13 cellular contexts compared by ENCODE assay signal in genomic region chr17:76521683-76522082, GRCh38. TPM values are rescaled to one million over a fixed set of nuclear protein-coding genes. Genes with fewer than 3 reads are reported as not detected.
DNase-seq lines count a peak whose midpoint lies in the region; ATAC-seq, FAIRE-seq and TF ChIP-seq lines count a peak whose summit lies in the region.
"Not testable (repeated sequence)": the region's sequence is repeated elsewhere in the genome, so short reads cannot be mapped to it uniquely, and the experiment has no call there.
"Had no signal": no experiment of that assay in that cellular context is flagged by ENCODE, and none has a peak within 500 bp of the region (broad histone marks: within the 10 kb centered on the region; RNA-seq: fewer than 3 reads in every experiment).

No MANE protein-coding gene starts in this region.

- H3K4me1 ChIP-seq in BLaER1 treated with 17β-estradiol and CSF1 and Interleukin-3, amounts not matched to agents 10 nM and 100 nM: peaks cover 32 to 97% (median 74%) of the 10 kb centered on the region in 10 experiments
- H3K4me1 ChIP-seq in left ventricle myocardium inferior: peaks cover 30% of the 10 kb centered on the region
- H3K4me1 ChIP-seq in HepG2 (ENCODE audit: insufficient read depth, low read length): peaks cover 81% of the 10 kb centered on the region
- peaks cover 19 to 23% of the 10 kb centered on the region in 2 donors for H3K4me1 ChIP-seq in naive thymus-derived CD4-positive, alpha-beta T cell (ENCODE audit: control insufficient read depth in 2 of 2, insufficient read depth in 2 of 2, low read length in 2 of 2)
- not testable (repeated sequence) for H3K4me1 ChIP-seq in small intestine (ENCODE audit: control insufficient read depth in 2 of 2, insufficient read depth in 1 of 2, low read depth in 1 of 2, low read length in 1 of 2)

- TF ChIP-seq POLR2A in HepG2 (IDR thresholded peaks at IDR 0.05; ENCODE audit: insufficient read depth in 1 of 2, low read depth in 2 of 2, low read length in 2 of 2): not testable (repeated sequence)

- intact Hi-C loops in left ventricle myocardium inferior (cut with micrococcal nuclease) (loop anchor here (10.0 kb wide), 1 partner anchor 153 kb away; no protein-coding TSS in a partner anchor), HepG2 (cut with micrococcal nuclease; ENCODE audit: unreplicated experiment) (loop anchor here (2.0 to 5.0 kb wide), 2 partner anchors 101 to 151 kb away; no protein-coding TSS in a partner anchor)
- intact Hi-C loops in naive thymus-derived CD4-positive, alpha-beta T cell (cut with micrococcal nuclease): loop anchor here in 1 of 2 donors (2.0 kb wide), 1 partner anchor 35 kb away; no protein-coding TSS in a partner anchor

- H3K27me3 ChIP-seq in BLaER1 treated with 17β-estradiol and CSF1 and Interleukin-3, amounts not matched to agents 10 nM and 100 nM: peaks cover 0 to 10% (median 0%) of the 10 kb centered on the region in 11 experiments; a peak in 3 of 22 replicates
- H3K27me3 ChIP-seq in left ventricle myocardium inferior (ENCODE audit: low read depth); naive thymus-derived CD4-positive, alpha-beta T cell (ENCODE audit: control insufficient read depth in 2 of 2, insufficient read depth in 2 of 2, low read length in 2 of 2); small intestine (ENCODE audit: control insufficient read depth in 2 of 2, insufficient read depth in 2 of 2, low read length in 2 of 2): not testable (repeated sequence)
- peaks cover 10 to 38% of the 10 kb centered on the region in 2 experiments for H3K27me3 ChIP-seq in HepG2 (ENCODE audit: control insufficient read depth in 1 of 2, insufficient read depth in 2 of 2, low read length in 2 of 2)

- not testable (repeated sequence) for TF ChIP-seq CTCF in left ventricle myocardium inferior (IDR thresholded peaks at IDR 0.05; ENCODE audit: borderline replicate concordance); HepG2 (CRISPR knock-in tag; IDR thresholded peaks at IDR 0.05)

- not testable (repeated sequence) for H3K9me3 Mint-ChIP-seq in T-helper 2 cell treated with Interferon-gamma antibody and Interleukin-4, amounts not matched to agents 5 μg/mL and 100 μg/mL, for 36 hours; naive thymus-derived CD4-positive, alpha-beta T cell

- not testable (repeated sequence) for H3K9ac ChIP-seq in BLaER1 treated with 17β-estradiol and CSF1 and Interleukin-3, amounts not matched to agents 10 nM and 100 nM; HepG2 (ENCODE audit: insufficient read depth, low read depth, low read length)

- CTCF ChIA-PET in HepG2 (lab: Yijun Ruan, JAX; ENCODE audit: low intra/inter-chr PET ratio, low total read pairs): interaction anchor here (2.3 to 4.2 kb wide), 3 partner anchors 26 to 102 kb away, joined by 11 to 86 read pairs (median 21); no protein-coding TSS in a partner anchor
- CTCF ChIA-PET in naive thymus-derived CD4-positive, alpha-beta T cell (lab: Charles Lee): interaction anchor here (1.0 to 5.7 kb wide), 6 partner anchors 14 to 160 kb away, joined by 3 to 62 read pairs (median 6); no protein-coding TSS in a partner anchor

- H3K4me3 Mint-ChIP-seq in T-helper 2 cell treated with Interferon-gamma antibody and Interleukin-4, amounts not matched to agents 5 μg/mL and 100 μg/mL, for 36 hours; naive thymus-derived CD4-positive, alpha-beta T cell: not testable (repeated sequence)

- not testable (repeated sequence) for BruUV-seq in HepG2 (replicated peaks; lab: Mats Ljungman, UMichigan)

- not testable (repeated sequence) for H3K36me3 ChIP-seq in BLaER1 treated with 17β-estradiol and CSF1 and Interleukin-3, amounts not matched to agents 10 nM and 100 nM; left ventricle myocardium inferior; HepG2 (replicated peaks in 1 of 2; ENCODE audit: control insufficient read depth in 1 of 2, insufficient read depth in 2 of 2, low read length in 2 of 2); naive thymus-derived CD4-positive, alpha-beta T cell (ENCODE audit: control insufficient read depth in 2 of 3, insufficient read depth in 3 of 3, low read length in 3 of 3); small intestine (ENCODE audit: control insufficient read depth in 2 of 2, insufficient read depth in 2 of 2, low read length in 2 of 2)

- ATAC-seq in HepG2; naive thymus-derived CD4-positive, alpha-beta T cell: not testable (repeated sequence)

- H3K4me1 Mint-ChIP-seq in T-helper 2 cell treated with Interferon-gamma antibody and Interleukin-4, amounts not matched to agents 5 μg/mL and 100 μg/mL, for 36 hours (ENCODE audit: low read depth): not testable (repeated sequence)
- peaks cover 11 to 32% (median 20%) of the 10 kb centered on the region in 7 donors for H3K4me1 Mint-ChIP-seq in naive thymus-derived CD4-positive, alpha-beta T cell

- in situ Hi-C loops in HepG2 (cut with HindIII; ENCODE audit: extremely low pct_ligation_motif_present, low pct_unique_long_range_greater_than_20kb): loop anchor here (5.0 kb wide), 2 partner anchors 36 to 106 kb away; no protein-coding TSS in a partner anchor

- H3K79me2 ChIP-seq in HepG2 (ENCODE audit: insufficient read depth, low read length): not testable (repeated sequence)

- not testable (repeated sequence) for H3K36me3 Mint-ChIP-seq in T-helper 2 cell treated with Interferon-gamma antibody and Interleukin-4, amounts not matched to agents 5 μg/mL and 100 μg/mL, for 36 hours (ENCODE audit: low read depth); naive thymus-derived CD4-positive, alpha-beta T cell

- H4K20me1 ChIP-seq in BLaER1 treated with 17β-estradiol and CSF1 and Interleukin-3, amounts not matched to agents 10 nM and 100 nM; HepG2 (ENCODE audit: insufficient read depth, low read length): not testable (repeated sequence)

- 12% methylated on average over 10 of the region's 10 CpGs for WGBS in HepG2 (ENCODE audit: low lambda C conversion rate)
- WGBS in small intestine, 3 donors: 62 to 77% (median 66%) methylated on average over 10 of the region's 10 CpGs

- not testable (repeated sequence) for TF ChIP-seq RAD21 in HepG2 (CRISPR knock-in tag; IDR thresholded peaks at IDR 0.05)

- H3K27ac Mint-ChIP-seq in T-helper 2 cell treated with Interferon-gamma antibody and Interleukin-4, amounts not matched to agents 5 μg/mL and 100 μg/mL, for 36 hours: peak overlapping the region; percentile 31
- peak overlapping the region in 6 of 9 donors; percentile 47 to 59 (median 58) for H3K27ac Mint-ChIP-seq in naive thymus-derived CD4-positive, alpha-beta T cell

- not testable (repeated sequence) for H2AFZ ChIP-seq in HepG2 (ENCODE audit: low read length)

- not testable (repeated sequence) for FAIRE-seq in HepG2 (lab: Jason Lieb, UNC); small intestine (lab: Jason Lieb, UNC)

- H3K9me3 ChIP-seq in BLaER1 treated with 17β-estradiol and CSF1 and Interleukin-3, amounts not matched to agents 10 nM and 100 nM (replicated peaks in 1 of 11); left ventricle myocardium inferior (replicated peaks); HepG2 (ENCODE audit: low read length); naive thymus-derived CD4-positive, alpha-beta T cell (ENCODE audit: control insufficient read depth in 2 of 3, low read length in 3 of 3); small intestine (ENCODE audit: control insufficient read depth, low read depth): not testable (repeated sequence)

- peak overlapping the region in 6 of 11 experiments; percentile 12 to 99 (median 58); a peak in 4 of 22 replicates for H3K4me2 ChIP-seq in BLaER1 treated with 17β-estradiol and CSF1 and Interleukin-3, amounts not matched to agents 10 nM and 100 nM
- 0 out of 2 replicates have a peak overlapping the region, but pooled peaks have one; percentile 2 for H3K4me2 ChIP-seq in HepG2 (ENCODE audit: low read depth, low read length)

- POLR2A ChIA-PET in HepG2 (lab: Yijun Ruan, JAX): interaction anchor here (1.4 to 5.7 kb wide), 4 partner anchors 12 to 92 kb away, joined by 3 to 44 read pairs (median 22); no protein-coding TSS in a partner anchor
- POLR2A ChIA-PET in naive thymus-derived CD4-positive, alpha-beta T cell (lab: Charles Lee): interaction anchor here (0.8 kb wide), 1 partner anchor 607 kb away, joined by 3 read pairs; no protein-coding TSS in a partner anchor

- DNase-seq in T-helper 2 cell treated with Interferon-gamma antibody and Interleukin-4, amounts not matched to agents 5 μg/mL and 100 μg/mL, for 36 hours (ENCODE audit: low spot score); left ventricle myocardium inferior; HepG2 (ENCODE audit: low spot score); naive thymus-derived CD4-positive, alpha-beta T cell: not testable (repeated sequence)
- DNase-seq in small intestine: peak; percentile 40

- not testable (repeated sequence) for H3K4me3 ChIP-seq in BLaER1 treated with 17β-estradiol and CSF1 and Interleukin-3, amounts not matched to agents 10 nM and 100 nM; left ventricle myocardium inferior; HepG2 (replicated peaks in 1 of 3; ENCODE audit: insufficient read depth in 1 of 3, low read depth in 2 of 3, low read length in 3 of 3); naive thymus-derived CD4-positive, alpha-beta T cell (ENCODE audit: low read length); small intestine (ENCODE audit: low read depth in 1 of 2, low read length in 2 of 2)

- peak in 1 of 2 experiments; percentile 10; a peak in 1 of 4 replicates for TF ChIP-seq EP300 in HepG2 (IDR thresholded peaks at IDR 0.05; ENCODE audit: low read depth in 2 of 2, low read length in 2 of 2)
- not testable (repeated sequence) for TF ChIP-seq EP300 in HepG2 (CRISPR knock-in tag; IDR thresholded peaks at IDR 0.05; ENCODE audit: borderline replicate concordance)

- peaks cover 11% of the 10 kb centered on the region for H3K27me3 Mint-ChIP-seq in T-helper 2 cell treated with Interferon-gamma antibody and Interleukin-4, amounts not matched to agents 5 μg/mL and 100 μg/mL, for 36 hours (ENCODE audit: low read depth)
- H3K27me3 Mint-ChIP-seq in naive thymus-derived CD4-positive, alpha-beta T cell: not testable (repeated sequence)

- H3K27ac ChIP-seq in BLaER1 treated with 17β-estradiol and CSF1 and Interleukin-3, amounts not matched to agents 10 nM and 100 nM: 0 out of 22 replicates have a peak overlapping the region, but pooled peaks of 1 of the 11 experiments have one; percentile 15
- peak overlapping the region; percentile 38 for H3K27ac ChIP-seq in left ventricle myocardium inferior (replicated peaks)
- not testable (repeated sequence) for H3K27ac ChIP-seq in HepG2 (ENCODE audit: extremely low read length, insufficient read depth, low read length); naive thymus-derived CD4-positive, alpha-beta T cell (ENCODE audit: low read depth, low read length); small intestine (ENCODE audit: low read depth in 1 of 2, low read length in 1 of 2)

RNA-seq across cellular contexts. Expression of gene CYGB, which starts 15.8 kb away (rescaled TPM):
- total RNA-seq in left ventricle myocardium inferior (24.1 TPM), HepG2 (2016; rRNA removed; fragmentation: Illumina TruSeq; extraction: Trizol) (27.1 and 28.9 TPM in 2 replicates)
- total RNA-seq in HepG2 (2016; cell fraction: cytosol; rRNA removed; fragmentation: Illumina TruSeq; extraction: Trizol; ENCODE audit: low read depth): 5.2 and 8.2 TPM in 2 replicates
- total RNA-seq in HepG2 (2016; cell fraction: insoluble cytoplasmic fraction; rRNA removed; fragmentation: Illumina TruSeq; extraction: Trizol): 25.6 and 28.4 TPM in 2 replicates
- total RNA-seq in HepG2 (2016; cell fraction: membrane; rRNA removed; fragmentation: Illumina TruSeq; extraction: Trizol): 16.6 and 21.7 TPM in 2 replicates
- total RNA-seq in HepG2 (2016; cell fraction: nucleus; rRNA removed; fragmentation: Illumina TruSeq; extraction: Trizol): 14.7 and 17.2 TPM in 2 replicates
- polyA plus RNA-seq in HepG2 (2011; rRNA removed) (18.9 and 23.3 TPM in 2 replicates), small intestine (10 to 100 TPM in 2 of 3 donors, 1 to 10 TPM in 1; 1.1 to 35.4 (median 13.2) TPM)
- 19.3 and 25.5 TPM in 2 replicates for polyA plus RNA-seq in HepG2 (2011; cell fraction: cytosol; rRNA removed)
- polyA plus RNA-seq in HepG2 (2011; cell fraction: nucleus; rRNA removed): 17.6 and 23.0 TPM in 2 replicates
- polyA plus RNA-seq in HepG2 (2012): 20.2 and 20.5 TPM in 2 replicates
- polyA plus RNA-seq in HepG2 (2016; cell fraction: cytosol; fragmentation: Illumina TruSeq; extraction: Trizol; ENCODE audit: low read depth): 6.2 and 7.9 TPM in 2 replicates
- 28.7 and 30.6 TPM in 2 replicates for polyA plus RNA-seq in HepG2 (2016; cell fraction: insoluble cytoplasmic fraction; fragmentation: Illumina TruSeq; extraction: Trizol; ENCODE audit: low read depth)
- polyA plus RNA-seq in HepG2 (2016; cell fraction: membrane; fragmentation: Illumina TruSeq; extraction: Trizol; ENCODE audit: low read depth): 21.0 and 21.3 TPM in 2 replicates
- polyA plus RNA-seq in HepG2 (2016; cell fraction: nucleus; fragmentation: Illumina TruSeq; extraction: Trizol; ENCODE audit: insufficient read depth, low read depth): 24.9 and 26.1 TPM in 2 replicates
- 0.26 and 16.8 TPM in 2 replicates for polyA minus RNA-seq in HepG2 (2011; rRNA and poly(A)+ RNA removed; ENCODE audit: low replicate concordance)
- 9.7 and 11.8 TPM in 2 replicates for polyA minus RNA-seq in HepG2 (2011; cell fraction: cytosol; rRNA and poly(A)+ RNA removed)
- polyA minus RNA-seq in HepG2 (2011; cell fraction: nucleus; rRNA and poly(A)+ RNA removed): 12.9 and 17.7 TPM in 2 replicates
- not detected for total RNA-seq in naive thymus-derived CD4-positive, alpha-beta T cell
- under 1 TPM; 0.33 to 0.35 TPM for polyA plus RNA-seq in naive thymus-derived CD4-positive, alpha-beta T cell
- total RNA-seq: CD4-positive, CD25-positive, alpha-beta regulatory T cell; CD8-positive, alpha-beta memory T cell had no signal
- polyA plus RNA-seq: CD4-positive, CD25-positive, alpha-beta regulatory T cell; GM12878 had no signal

RNA-seq across cellular contexts. Expression of gene PRCD, which starts 18.2 kb away (rescaled TPM):
- 3.9 TPM for total RNA-seq in left ventricle myocardium inferior
- 0.52 TPM in 1 of 2 replicates, not detected in the other for total RNA-seq in HepG2 (2016; rRNA removed; fragmentation: Illumina TruSeq; extraction: Trizol)
- total RNA-seq in HepG2 (2016; cell fraction: cytosol; rRNA removed; fragmentation: Illumina TruSeq; extraction: Trizol; ENCODE audit: low read depth): not detected in 2 replicates
- total RNA-seq in HepG2 (2016; cell fraction: insoluble cytoplasmic fraction; rRNA removed; fragmentation: Illumina TruSeq; extraction: Trizol): 0.36 and 0.48 TPM in 2 replicates
- total RNA-seq in HepG2 (2016; cell fraction: membrane; rRNA removed; fragmentation: Illumina TruSeq; extraction: Trizol): not detected in 2 replicates
- not detected in 2 replicates for total RNA-seq in HepG2 (2016; cell fraction: nucleus; rRNA removed; fragmentation: Illumina TruSeq; extraction: Trizol)
- 0.35 and 0.51 TPM in 2 replicates for polyA plus RNA-seq in HepG2 (2011; rRNA removed)
- polyA plus RNA-seq in HepG2 (2011; cell fraction: cytosol; rRNA removed): not detected in 2 replicates
- polyA plus RNA-seq in HepG2 (2011; cell fraction: nucleus; rRNA removed): 0.06 TPM in 1 of 2 replicates, not detected in the other
- 0.61 and 0.71 TPM in 2 replicates for polyA plus RNA-seq in HepG2 (2012)
- 0.25 TPM in 1 of 2 replicates, not detected in the other for polyA plus RNA-seq in HepG2 (2016; cell fraction: cytosol; fragmentation: Illumina TruSeq; extraction: Trizol; ENCODE audit: low read depth)
- polyA plus RNA-seq in HepG2 (2016; cell fraction: insoluble cytoplasmic fraction; fragmentation: Illumina TruSeq; extraction: Trizol; ENCODE audit: low read depth): not detected in 2 replicates
- not detected in 2 replicates for polyA plus RNA-seq in HepG2 (2016; cell fraction: membrane; fragmentation: Illumina TruSeq; extraction: Trizol; ENCODE audit: low read depth)
- polyA plus RNA-seq in HepG2 (2016; cell fraction: nucleus; fragmentation: Illumina TruSeq; extraction: Trizol; ENCODE audit: insufficient read depth, low read depth): not detected in 2 replicates
- polyA minus RNA-seq in HepG2 (2011; rRNA and poly(A)+ RNA removed; ENCODE audit: low replicate concordance): 0.70 TPM in 1 of 2 replicates, not detected in the other
- not detected in 2 replicates for polyA minus RNA-seq in HepG2 (2011; cell fraction: cytosol; rRNA and poly(A)+ RNA removed)
- not detected in 2 replicates for polyA minus RNA-seq in HepG2 (2011; cell fraction: nucleus; rRNA and poly(A)+ RNA removed)
- total RNA-seq in naive thymus-derived CD4-positive, alpha-beta T cell: not detected
- polyA plus RNA-seq in naive thymus-derived CD4-positive, alpha-beta T cell: 1 to 10 TPM in 1 of 2 donors, not detected in 1; 1.3 TPM
- polyA plus RNA-seq in small intestine: 1 to 10 TPM in 2 of 3 donors, not detected in 1; 1.6 to 2.2 TPM
- total RNA-seq: A673; CD4-positive, CD25-positive, alpha-beta regulatory T cell had no signal

RNA-seq across cellular contexts. Expression of gene RHBDF2, which starts 20.5 kb away (rescaled TPM):
- total RNA-seq in left ventricle myocardium inferior: 13.8 TPM
- 4.2 and 7.8 TPM in 2 replicates for total RNA-seq in HepG2 (2016; rRNA removed; fragmentation: Illumina TruSeq; extraction: Trizol)
- 3.3 and 3.4 TPM in 2 replicates for total RNA-seq in HepG2 (2016; cell fraction: cytosol; rRNA removed; fragmentation: Illumina TruSeq; extraction: Trizol; ENCODE audit: low read depth)
- total RNA-seq in HepG2 (2016; cell fraction: insoluble cytoplasmic fraction; rRNA removed; fragmentation: Illumina TruSeq; extraction: Trizol): 2.8 and 8.6 TPM in 2 replicates
- total RNA-seq in HepG2 (2016; cell fraction: membrane; rRNA removed; fragmentation: Illumina TruSeq; extraction: Trizol): 3.2 and 3.5 TPM in 2 replicates
- total RNA-seq in HepG2 (2016; cell fraction: nucleus; rRNA removed; fragmentation: Illumina TruSeq; extraction: Trizol): 10.0 and 14.7 TPM in 2 replicates
- polyA plus RNA-seq in HepG2 (2011; rRNA removed): 24.2 and 27.6 TPM in 2 replicates
- polyA plus RNA-seq in HepG2 (2011; cell fraction: cytosol; rRNA removed): 9.7 and 15.2 TPM in 2 replicates
- 96.1 and 124 TPM in 2 replicates for polyA plus RNA-seq in HepG2 (2011; cell fraction: nucleus; rRNA removed)
- 17.9 and 27.7 TPM in 2 replicates for polyA plus RNA-seq in HepG2 (2012)
- polyA plus RNA-seq in HepG2 (2016; cell fraction: cytosol; fragmentation: Illumina TruSeq; extraction: Trizol; ENCODE audit: low read depth): 1.2 and 1.5 TPM in 2 replicates
- 3.8 and 4.6 TPM in 2 replicates for polyA plus RNA-seq in HepG2 (2016; cell fraction: insoluble cytoplasmic fraction; fragmentation: Illumina TruSeq; extraction: Trizol; ENCODE audit: low read depth)
- 2.0 and 3.1 TPM in 2 replicates for polyA plus RNA-seq in HepG2 (2016; cell fraction: membrane; fragmentation: Illumina TruSeq; extraction: Trizol; ENCODE audit: low read depth)
- 23.9 and 27.3 TPM in 2 replicates for polyA plus RNA-seq in HepG2 (2016; cell fraction: nucleus; fragmentation: Illumina TruSeq; extraction: Trizol; ENCODE audit: insufficient read depth, low read depth)
- 8.1 and 40.4 TPM in 2 replicates for polyA minus RNA-seq in HepG2 (2011; rRNA and poly(A)+ RNA removed; ENCODE audit: low replicate concordance)
- polyA minus RNA-seq in HepG2 (2011; cell fraction: cytosol; rRNA and poly(A)+ RNA removed): 12.8 and 13.5 TPM in 2 replicates
- 26.5 and 30.6 TPM in 2 replicates for polyA minus RNA-seq in HepG2 (2011; cell fraction: nucleus; rRNA and poly(A)+ RNA removed)
- 100 to 1,000 TPM in 1 of 5 experiments, 10 to 100 TPM in 4; 31.1 to 119 (median 35.4) TPM for total RNA-seq in naive thymus-derived CD4-positive, alpha-beta T cell
- polyA plus RNA-seq in naive thymus-derived CD4-positive, alpha-beta T cell: 1 to 10 TPM; 2.9 to 7.5 TPM
- polyA plus RNA-seq in small intestine: 10 to 100 TPM in 1 of 3 donors, 1 to 10 TPM in 2; 2.0 to 17.7 (median 4.1) TPM

RNA-seq across cellular contexts. Expression of gene AANAT, which starts 54.3 kb away (rescaled TPM):
- total RNA-seq in left ventricle myocardium inferior (not detected), HepG2 (2016; rRNA removed; fragmentation: Illumina TruSeq; extraction: Trizol) (not detected in 2 replicates)
- total RNA-seq in HepG2 (2016; cell fraction: cytosol; rRNA removed; fragmentation: Illumina TruSeq; extraction: Trizol; ENCODE audit: low read depth): not detected in 2 replicates
- total RNA-seq in HepG2 (2016; cell fraction: insoluble cytoplasmic fraction; rRNA removed; fragmentation: Illumina TruSeq; extraction: Trizol): not detected in 2 replicates
- total RNA-seq in HepG2 (2016; cell fraction: membrane; rRNA removed; fragmentation: Illumina TruSeq; extraction: Trizol): not detected in 2 replicates
- not detected in 2 replicates for total RNA-seq in HepG2 (2016; cell fraction: nucleus; rRNA removed; fragmentation: Illumina TruSeq; extraction: Trizol)
- polyA plus RNA-seq in HepG2 (2011; rRNA removed) (0.03 and 0.07 TPM in 2 replicates), small intestine (not detected)
- not detected in 2 replicates for polyA plus RNA-seq in HepG2 (2011; cell fraction: cytosol; rRNA removed)
- 0.23 and 0.42 TPM in 2 replicates for polyA plus RNA-seq in HepG2 (2011; cell fraction: nucleus; rRNA removed)
- 0.31 TPM in 1 of 2 replicates, not detected in the other for polyA plus RNA-seq in HepG2 (2012)
- not detected in 2 replicates for polyA plus RNA-seq in HepG2 (2016; cell fraction: cytosol; fragmentation: Illumina TruSeq; extraction: Trizol; ENCODE audit: low read depth)
- polyA plus RNA-seq in HepG2 (2016; cell fraction: insoluble cytoplasmic fraction; fragmentation: Illumina TruSeq; extraction: Trizol; ENCODE audit: low read depth): not detected in 2 replicates
- not detected in 2 replicates for polyA plus RNA-seq in HepG2 (2016; cell fraction: membrane; fragmentation: Illumina TruSeq; extraction: Trizol; ENCODE audit: low read depth)
- not detected in 2 replicates for polyA plus RNA-seq in HepG2 (2016; cell fraction: nucleus; fragmentation: Illumina TruSeq; extraction: Trizol; ENCODE audit: insufficient read depth, low read depth)
- not detected in 2 replicates for polyA minus RNA-seq in HepG2 (2011; rRNA and poly(A)+ RNA removed; ENCODE audit: low replicate concordance)
- polyA minus RNA-seq in HepG2 (2011; cell fraction: cytosol; rRNA and poly(A)+ RNA removed): not detected in 2 replicates
- not detected in 2 replicates for polyA minus RNA-seq in HepG2 (2011; cell fraction: nucleus; rRNA and poly(A)+ RNA removed)
- total RNA-seq in naive thymus-derived CD4-positive, alpha-beta T cell: not detected
- polyA plus RNA-seq in naive thymus-derived CD4-positive, alpha-beta T cell: not detected
- total RNA-seq: A673; CD4-positive, CD25-positive, alpha-beta regulatory T cell; CD8-positive, alpha-beta memory T cell; GM23248; H1 had no signal
- polyA plus RNA-seq: BJ; CD4-positive, CD25-positive, alpha-beta regulatory T cell; CD8-positive, alpha-beta memory T cell; GM12878; GM23248 had no signal

Comparison
In these comparisons a context has a peak if more than half of its experiments do, and no peak if none do; other contexts are left out.
1. RNA of gene CYGB, which starts 15.8 kb away (total RNA-seq): 5.2 to 28.9 TPM in HepG2 and 24.1 TPM in left ventricle myocardium inferior (single experiment); not detected in naive thymus-derived CD4-positive, alpha-beta T cell; every median in the first group is over 4 times any median in the second.